In genomic region chr3:151085889-151086483, GRCh38 we compare ENCODE assay signal across 8 cellular contexts. TPM values are rescaled to one million over a fixed set of nuclear protein-coding genes. Genes with fewer than 3 reads are reported as not detected.
DNase-seq lines count a peak whose midpoint lies in the region; TF ChIP-seq lines count a peak whose summit lies in the region.

No MANE protein-coding gene starts in this region.

- peaks cover 26% of the 10 kb centered on the region for H3K27me3 Mint-ChIP-seq in H9 (ENCODE audit: low read depth)

- H3T11ph ChIP-seq in H9 (ENCODE audit: low read length): no peak overlapping the region

- peaks cover 9% of the 10 kb centered on the region; the same call in 1 of the 2 replicates for H3K79me2 ChIP-seq in H9 (ENCODE audit: insufficient read depth, low read length)

- H2AFZ ChIP-seq in H9 (ENCODE audit: low read length): no peak overlapping the region

- H3K4me1 ChIP-seq in H9 (ENCODE audit: insufficient read depth, low read length) (0 out of 2 replicates have a peak, but pooled peaks cover 6% of the 10 kb centered on the region), adipocyte (ENCODE audit: control insufficient read depth, insufficient read depth, low read length) (no peaks in the 10 kb centered on the region), iPS DF 6.9 (ENCODE audit: control insufficient read depth, insufficient read depth, low read length) (no peaks in the 10 kb centered on the region), skeletal muscle satellite cell (ENCODE audit: control insufficient read depth, insufficient read depth, low read length) (peaks cover 12% of the 10 kb centered on the region)

- H3K36me3 ChIP-seq in adipocyte (ENCODE audit: control insufficient read depth, insufficient read depth, low read length, severe bottlenecking) (no peaks in the 10 kb centered on the region), iPS DF 6.9 (ENCODE audit: control insufficient read depth, insufficient read depth, low read length) (no peaks in the 10 kb centered on the region), skeletal muscle satellite cell (ENCODE audit: insufficient read depth, low read length) (no peaks in the 10 kb centered on the region)

- H3K4ac ChIP-seq in H9 (ENCODE audit: low read depth, low read length): no peak overlapping the region

- no peak overlapping the region for H3K27ac ChIP-seq in H9 (ENCODE audit: insufficient read length, low read depth, low read length)
- H3K27ac ChIP-seq in iPS DF 6.9 (ENCODE audit: low read length): no peak overlapping the region

- no CpG with 5 or more reads among the region's 60 CpGs for WGBS in H9 (ENCODE audit: extremely low coverage, insufficient read length, low lambda C conversion rate)
- WGBS in iPS DF 6.9 (ENCODE audit: insufficient coverage, insufficient read length): no CpG with 5 or more reads among the region's 60 CpGs

- H3K4me2 ChIP-seq in H9 (ENCODE audit: insufficient read depth, insufficient read length, low read length): peak overlapping the region; percentile 86
- peak overlapping the region; percentile 96 for H3K4me2 ChIP-seq in skeletal muscle satellite cell (ENCODE audit: low read length)

- H3K9ac ChIP-seq in H9 (ENCODE audit: extremely low read depth, insufficient read length, low read length) (no peak overlapping the region), adipocyte (ENCODE audit: low read length) (no peak overlapping the region), skeletal muscle satellite cell (ENCODE audit: low read depth, low read length) (peak overlapping the region; percentile 55)

- peaks cover 15% of the 10 kb centered on the region for H3K23me2 ChIP-seq in H9 (ENCODE audit: insufficient read length, low read depth, low read length, poor library complexity, severe bottlenecking)

- TF ChIP-seq CTCF in H9 (conservative IDR thresholded peaks at IDR 0.05): no peak

- H2BK15ac ChIP-seq in H9 (ENCODE audit: low read depth, low read length): no peak overlapping the region

- H3K9me3 ChIP-seq in H9 (ENCODE audit: control insufficient read depth, low read depth, low read length) (no peaks in the 10 kb centered on the region), adipocyte (ENCODE audit: control insufficient read depth, low read length) (no peaks in the 10 kb centered on the region), iPS DF 6.9 (ENCODE audit: control insufficient read depth, insufficient read depth, low read length) (no peaks in the 10 kb centered on the region), skeletal muscle satellite cell (replicated peaks; ENCODE audit: low read length) (no peaks in the 10 kb centered on the region)

- H4K91ac ChIP-seq in H9 (ENCODE audit: insufficient read length, low read depth, low read length): no peak overlapping the region

- no peak overlapping the region for H2BK5ac ChIP-seq in H9 (ENCODE audit: insufficient read length, low read length)

- peaks cover 41 to 49% of the 10 kb centered on the region in 2 experiments for H3K4me1 Mint-ChIP-seq in H9

- H2BK12ac ChIP-seq in H9 (ENCODE audit: insufficient read length, low read depth, low read length): no peak overlapping the region

- H3K27ac Mint-ChIP-seq in H9: peak overlapping the region in 1 of 3 experiments; percentile 70; a peak in 1 of 7 replicates

- DNase-seq in GDM1 (lab: John Stamatoyannopoulos, UW): peak; percentile 25
- DNase-seq in H9: peak; percentile 58
- peak; percentile 63 for DNase-seq in NCI-H1105 treated with DMSO at 0.1 percent for 48 hours (lab: John Stamatoyannopoulos, UW)
- DNase-seq in adipocyte (ENCODE audit: low read depth): peak; percentile 46
- no peak for DNase-seq in iPS DF 6.9 (ENCODE audit: low read depth, low spot score)
- DNase-seq in amniotic stem cell (lab: John Stamatoyannopoulos, UW): no peak
- DNase-seq in OCI-M2 (lab: John Stamatoyannopoulos, UW; ENCODE audit: unreplicated experiment): no peak

- H4K20me1 ChIP-seq in H9 (ENCODE audit: control insufficient read depth, insufficient read depth, insufficient read length): no peaks in the 10 kb centered on the region

- peak overlapping the region; percentile 50 for H3K18ac ChIP-seq in H9 (ENCODE audit: insufficient read length, low read depth, low read length)

- no peak overlapping the region for H4K5ac ChIP-seq in H9 (ENCODE audit: insufficient read length, low read depth, low read length)

- no peaks in the 10 kb centered on the region for H3K9me3 Mint-ChIP-seq in H9

- peak overlapping the region; percentile 82 to 93 for H3K4me3 Mint-ChIP-seq in H9

- peaks cover under 1% of the 10 kb centered on the region for H3K79me1 ChIP-seq in H9 (ENCODE audit: insufficient read depth, low read depth, low read length, poor library complexity, severe bottlenecking)

- H2BK20ac ChIP-seq in H9 (ENCODE audit: low read depth, low read length, poor library complexity, severe bottlenecking): no peak overlapping the region

- H3K27me3 ChIP-seq in H9 (ENCODE audit: insufficient read depth, low read length): no peaks in the 10 kb centered on the region
- H3K27me3 ChIP-seq in adipocyte (replicated peaks; ENCODE audit: control insufficient read depth, insufficient read depth, low read length): peaks cover 35% of the 10 kb centered on the region
- H3K27me3 ChIP-seq in iPS DF 6.9 (ENCODE audit: control insufficient read depth, insufficient read depth, low read length): no peaks in the 10 kb centered on the region; the same call in 1 of the 2 replicates
- H3K27me3 ChIP-seq in skeletal muscle satellite cell (ENCODE audit: control insufficient read depth, insufficient read depth, low read length): peaks cover 38% of the 10 kb centered on the region

- H3K36me3 Mint-ChIP-seq in H9 (ENCODE audit: insufficient read depth in 1 of 3, low read depth in 3 of 3): peaks cover 0 to 3% (median 2%) of the 10 kb centered on the region in 3 experiments; a peak in 2 of 7 replicates

- no peak overlapping the region for H4K8ac ChIP-seq in H9 (replicated peaks; ENCODE audit: insufficient read length, low read depth, low read length)

- peak overlapping the region; percentile 81; the same call in 1 of the 2 replicates for H3K14ac ChIP-seq in H9 (ENCODE audit: insufficient read depth, low read length)

- no peak overlapping the region for H3K23ac ChIP-seq in H9 (ENCODE audit: insufficient read length, low read depth, low read length)

- H3K4me3 ChIP-seq in adipocyte (ENCODE audit: low read length) (peak overlapping the region; percentile 78), iPS DF 6.9 (ENCODE audit: low read length) (peak overlapping the region; percentile 68), skeletal muscle satellite cell (ENCODE audit: low read length) (peak overlapping the region; percentile 73)

- no peak overlapping the region for H3K56ac ChIP-seq in H9 (ENCODE audit: insufficient read length, low read depth, low read length)

- H2BK120ac ChIP-seq in H9 (ENCODE audit: low read depth, low read length, poor library complexity, severe bottlenecking): no peak overlapping the region

- H2AK5ac ChIP-seq in H9 (ENCODE audit: insufficient read length, low read length): no peak overlapping the region

RNA-seq across cellular contexts. Expression of gene MED12L, which starts 0.5 kb away (rescaled TPM):
- 14.9 and 16.4 TPM in 2 replicates for total RNA-seq in H9 (2021)
- under 0.01 and 1.3 TPM in 2 replicates for total RNA-seq in skeletal muscle satellite cell (2012; rRNA removed)

Comparison
In these comparisons a context has a peak if more than half of its experiments do, and no peak if none do; other contexts are left out.
1. DNase-seq: peak in GDM1 (single experiment), H9 (single experiment), NCI-H1105 treated with DMSO at 0.1 percent for 48 hours (single experiment) and adipocyte (single experiment); none in iPS DF 6.9 (single experiment), amniotic stem cell (single experiment) and OCI-M2 (single experiment).
2. Peak in every context shown above with its lines, with median percentiles within 50 percentile points of each other: H3K4me3 ChIP-seq.